Comparison of ENCODE assay signal across 14 cellular contexts in genomic region chr9:30197954-30198353, GRCh38.
DNase-seq lines count a peak whose midpoint lies in the region; ATAC-seq, FAIRE-seq and TF ChIP-seq lines count a peak whose summit lies in the region.
"Had no signal": no experiment of that assay in that cellular context is flagged by ENCODE, and none has a peak within 500 bp of the region (broad histone marks: within the 10 kb centered on the region; RNA-seq: fewer than 3 reads in every experiment).

No MANE protein-coding gene starts in this region.

- H4K20me1 ChIP-seq in HepG2 (ENCODE audit: insufficient read depth, low read length) = no peaks in the 10 kb centered on the region

- in situ Hi-C loops in HepG2 (cut with HindIII; ENCODE audit: extremely low pct_ligation_motif_present, low pct_unique_long_range_greater_than_20kb) = no loop called here

- peak overlapping the region; percentile 50; the same call in 1 of the 2 replicates for H3K4me2 ChIP-seq in HepG2 (ENCODE audit: low read depth, low read length)

- peaks cover 9% of the 10 kb centered on the region; the same call in 1 of the 2 replicates for H3K9me3 ChIP-seq in HepG2 (ENCODE audit: low read length)
- H3K9me3 ChIP-seq in right lobe of liver = no peaks in the 10 kb centered on the region

- H2AFZ ChIP-seq in HepG2 (ENCODE audit: low read length) = no peak overlapping the region

- H3K27ac ChIP-seq in HepG2 (ENCODE audit: extremely low read length, insufficient read depth, low read length) (no peak overlapping the region), right lobe of liver (no peak overlapping the region)
- H3K27ac ChIP-seq: tibial nerve had no signal

- FAIRE-seq in HepG2 (lab: Jason Lieb, UNC) = no peak
- FAIRE-seq: islet of Langerhans had no signal

- 3% methylated on average over 4 of the region's 4 CpGs for WGBS in HepG2 (ENCODE audit: low lambda C conversion rate)
- 71% methylated on average over 3 of the region's 4 CpGs for WGBS in right lobe of liver (ENCODE audit: insufficient coverage, low coverage, low lambda C conversion rate, missing lambda C conversion rate)

- H3K4me3 ChIP-seq in HepG2 (replicated peaks in 1 of 3; ENCODE audit: insufficient read depth in 1 of 3, low read depth in 2 of 3, low read length in 3 of 3) (peak overlapping the region in 1 of 3 experiments; percentile 20; a peak in 1 of 6 replicates), right lobe of liver (no peak overlapping the region), fibroblast of mammary gland (ENCODE audit: control insufficient read depth, low read depth, low read length) (no peak overlapping the region)
- H3K4me3 ChIP-seq: tibial nerve had no signal

- TF ChIP-seq EP300 in HepG2 (IDR thresholded peaks at IDR 0.05; ENCODE audit: low read depth in 2 of 2, low read length in 2 of 2) (peak in 1 of 2 experiments; percentile 18; a peak in 1 of 4 replicates), HepG2 (CRISPR knock-in tag; IDR thresholded peaks at IDR 0.05; ENCODE audit: borderline replicate concordance) (no peak)

- no peak for TF ChIP-seq RAD21 in HepG2 (CRISPR knock-in tag; IDR thresholded peaks at IDR 0.05)

- DNase-seq in HepG2 (ENCODE audit: low spot score) (peak; percentile 57), right lobe of liver (no peak), NCI-H69 (lab: John Stamatoyannopoulos, UW) (peak; percentile 63), fibroblast of mammary gland (ENCODE audit: low read depth) (peak; percentile 1), middle frontal gyrus (ENCODE audit: extremely low spot score, low spot score) (no peak), NCI-H2171 (lab: John Stamatoyannopoulos, UW) (no peak)
- DNase-seq: activated CD4-positive, alpha-beta T cell treated with anti-CD3 and anti-CD28 coated beads, Interleukin-2, amount 50 U/mL, for 4 hours; activated T-cell treated with anti-CD3 and anti-CD28 coated beads, Interleukin-2, amount 50 U/mL, for 72 hours; DMS79 had no signal

- H3K36me3 ChIP-seq in HepG2 (replicated peaks in 1 of 2; ENCODE audit: control insufficient read depth in 1 of 2, insufficient read depth in 2 of 2, low read length in 2 of 2) (no peaks in the 10 kb centered on the region), right lobe of liver (no peaks in the 10 kb centered on the region)
- H3K36me3 ChIP-seq: tibial nerve had no signal

- TF ChIP-seq CTCF in HepG2 (CRISPR knock-in tag; IDR thresholded peaks at IDR 0.05) (no peak), right lobe of liver (IDR thresholded peaks at IDR 0.05) (no peak), fibroblast of mammary gland (conservative IDR thresholded peaks at IDR 0.05; ENCODE audit: control insufficient read depth, insufficient read depth, low read depth, low read length) (no peak)

- peak; percentile 64 for ATAC-seq in HepG2
- no peak for ATAC-seq in right lobe of liver
- ATAC-seq in GM21528 (IDR thresholded peaks at IDR 0.05; ENCODE audit: low FRiP score, unreplicated experiment) = no peak
- no peak for ATAC-seq in SK-N-SH treated with all-trans-retinoic acid at 6 μM for 48 hours
- ATAC-seq: activated T-cell treated with anti-CD3 and anti-CD28 coated beads, Interleukin-2, amount 50 U/mL, for 72 hours; stimulated activated memory B cell treated with anti-CD40 and anti-IgM and Interleukin-4, amounts not matched to agents 10 μg/mL and 1 μg/mL and 100 μg/mL, for 72 hours had no signal

- TF ChIP-seq POLR2A in HepG2 (IDR thresholded peaks at IDR 0.05; ENCODE audit: insufficient read depth in 1 of 2, low read depth in 2 of 2, low read length in 2 of 2) (no peak), right lobe of liver (IDR thresholded peaks at IDR 0.05) (no peak)

- no peaks in the 10 kb centered on the region for H3K27me3 ChIP-seq in HepG2 (ENCODE audit: control insufficient read depth in 1 of 2, insufficient read depth in 2 of 2, low read length in 2 of 2)
- H3K27me3 ChIP-seq in right lobe of liver = no peaks in the 10 kb centered on the region
- H3K27me3 ChIP-seq: tibial nerve had no signal

- intact Hi-C loops in HepG2 (cut with micrococcal nuclease; ENCODE audit: unreplicated experiment) (no loop called here), right lobe of liver (cut with DNase I) (no loop called here)

- CTCF ChIA-PET in HepG2 (lab: Yijun Ruan, JAX; ENCODE audit: low intra/inter-chr PET ratio, low total read pairs) = no interaction called here

- H3K4me1 ChIP-seq in HepG2 (ENCODE audit: insufficient read depth, low read length) (no peaks in the 10 kb centered on the region), right lobe of liver (no peaks in the 10 kb centered on the region)
- H3K4me1 ChIP-seq: tibial nerve had no signal

- POLR2A ChIA-PET in HepG2 (lab: Yijun Ruan, JAX) = no interaction called here

- H3K79me2 ChIP-seq in HepG2 (ENCODE audit: insufficient read depth, low read length) = no peaks in the 10 kb centered on the region

- no peak overlapping the region for H3K9ac ChIP-seq in HepG2 (ENCODE audit: insufficient read depth, low read depth, low read length)

- no TSS peak for BruUV-seq in HepG2 (replicated peaks; lab: Mats Ljungman, UMichigan)

TF ChIP-seq in HepG2, 621 proteins besides CTCF, POLR2A, EP300 and RAD21 (continues in another document):
- TF ChIP-seq SOX5 (CRISPR knock-in tag; IDR thresholded peaks at IDR 0.05; ENCODE audit: borderline replicate concordance) (peak; percentile 58; the same call in 1 of the 2 replicates), NFIC (IDR thresholded peaks at IDR 0.05; ENCODE audit: low read length) (0 out of 2 replicates have a peak, but pooled peaks have one; percentile 69)

TF ChIP-seq in SK-N-SH treated with all-trans-retinoic acid at 6 μM for 48 hours, 23 proteins besides CTCF, POLR2A, EP300 and RAD21 (continues in another document):
- TF ChIP-seq CSDC2 (CRISPR knock-in tag; IDR thresholded peaks at IDR 0.05) (no peak), PATZ1 (CRISPR knock-in tag; IDR thresholded peaks at IDR 0.05; ENCODE audit: borderline replicate concordance) (no peak), POU6F1 (CRISPR knock-in tag; IDR thresholded peaks at IDR 0.05; ENCODE audit: borderline replicate concordance, low read depth) (no peak), ZNF565 (CRISPR knock-in tag; conservative IDR thresholded peaks at IDR 0.05; ENCODE audit: low read depth) (no peak), GLIS3 (CRISPR knock-in tag; IDR thresholded peaks at IDR 0.05) (no peak), ZFP30 (CRISPR knock-in tag; IDR thresholded peaks at IDR 0.05) (no peak), TSHZ2 (CRISPR knock-in tag; IDR thresholded peaks at IDR 0.05) (no peak), SNAI2 (CRISPR knock-in tag; IDR thresholded peaks at IDR 0.05) (no peak)

Comparison
In these comparisons a context has a peak if more than half of its experiments do, and no peak if none do; other contexts are left out.
1. DNase-seq: peak in HepG2 (single experiment), NCI-H69 (single experiment) and fibroblast of mammary gland (single experiment); none in right lobe of liver (0 of 3), middle frontal gyrus (single experiment) and NCI-H2171 (single experiment).